Comparison of ENCODE assay signal across 12 cellular contexts in genomic region chr6:133646021-133646682, GRCh38.
DNase-seq lines count a peak whose midpoint lies in the region; ATAC-seq and TF ChIP-seq lines count a peak whose summit lies in the region.
"Had no signal": no experiment of that assay in that cellular context is flagged by ENCODE, and none has a peak within 500 bp of the region (broad histone marks: within the 10 kb centered on the region; RNA-seq: fewer than 3 reads in every experiment).

No MANE protein-coding gene starts in this region.

- no peaks in the 10 kb centered on the region for H3K79me2 ChIP-seq in PC-3 (ENCODE audit: low read length)

- H3K27ac ChIP-seq in PC-3 (ENCODE audit: low read length): no peak overlapping the region

- TF ChIP-seq CTCF in PC-3 (conservative IDR thresholded peaks at IDR 0.05; ENCODE audit: low read depth, low read length): no peak

- H3K4me2 ChIP-seq in PC-3 (ENCODE audit: low read length): no peak overlapping the region

- H3K9me2 ChIP-seq in PC-3 (replicated peaks; ENCODE audit: low read length): no peaks in the 10 kb centered on the region

- H3K36me3 ChIP-seq in PC-3 (ENCODE audit: low read depth, low read length): no peaks in the 10 kb centered on the region

- H3K4me3 ChIP-seq in PC-3 (ENCODE audit: low read length): no peak overlapping the region

- no peaks in the 10 kb centered on the region for H3K9me3 ChIP-seq in PC-3 (ENCODE audit: low read length)

- POLR2A ChIA-PET in PC-3 (lab: Charles Lee; ENCODE audit: unreplicated experiment): no interaction called here

- peak overlapping the region; percentile 61; the same call in 1 of the 2 replicates for H2AFZ ChIP-seq in PC-3 (ENCODE audit: low read length)

- no TSS peak for BruUV-seq in PC-3 (replicated peaks; lab: Mats Ljungman, UMichigan)

- H3K9ac ChIP-seq in PC-3 (ENCODE audit: low read length): no peak overlapping the region

- in situ Hi-C loops in G401 (cut with HindIII; ENCODE audit: low sequenced_read_pairs): no loop called here

- intact Hi-C loops in PC-3 (cut with micrococcal nuclease): no loop called here

- DNase-seq in G401 (ENCODE audit: low spot score) (peak; percentile 24), PC-3 (peak; percentile 68), fibroblast of gingiva (ENCODE audit: low read depth) (peak; percentile 90), retina (peak; percentile 18), HUDEP-2 (lab: John Stamatoyannopoulos, UW; ENCODE audit: unreplicated experiment in 76 of 76) (no peak), C1 segment of cervical spinal cord (lab: John Stamatoyannopoulos, UW) (no peak)
- DNase-seq: activated CD4-positive, alpha-beta T cell treated with anti-CD3 and anti-CD28 coated beads, Interleukin-2, amount 10 ng/mL, durations not matched to agents 24 days and 14 days; activated gamma-delta T cell; DND-41; NCI-H1930 had no signal

- H3F3A ChIP-seq in PC-3 (ENCODE audit: low read length, unreplicated experiment): no peaks in the 10 kb centered on the region

- no peaks in the 10 kb centered on the region for H3K27me3 ChIP-seq in PC-3 (ENCODE audit: low read length)

- peak; percentile 22; the same call in 1 of the 2 replicates for ATAC-seq in PC-3
- no peak for ATAC-seq in GM21367 (IDR thresholded peaks at IDR 0.05; ENCODE audit: unreplicated experiment)
- no peak for ATAC-seq in HG02852 (IDR thresholded peaks at IDR 0.05; ENCODE audit: unreplicated experiment)

- peaks cover 17% of the 10 kb centered on the region for H3K4me1 ChIP-seq in PC-3 (ENCODE audit: insufficient read depth, low read length)

- CTCF ChIA-PET in PC-3 (lab: Charles Lee): no interaction called here

- H4K20me1 ChIP-seq in PC-3 (ENCODE audit: low read length): no peaks in the 10 kb centered on the region

Comparison
In these comparisons a context has a peak if more than half of its experiments do, and no peak if none do; other contexts are left out.
1. DNase-seq: peak in G401 (single experiment), PC-3 (single experiment), fibroblast of gingiva (single experiment) and retina (single experiment); none in HUDEP-2 (0 of 76) and C1 segment of cervical spinal cord (0 of 14).